ENCODE assay signal across 18 cellular contexts in genomic region chr13:50912851-50913250, GRCh38. TPM values are rescaled to one million over a fixed set of nuclear protein-coding genes. Genes with fewer than 3 reads are reported as not detected.
DNase-seq lines count a peak whose midpoint lies in the region; ATAC-seq, FAIRE-seq and TF ChIP-seq lines count a peak whose summit lies in the region.
"Had no signal": no experiment of that assay in that cellular context is flagged by ENCODE, and none has a peak within 500 bp of the region (broad histone marks: within the 10 kb centered on the region; RNA-seq: fewer than 3 reads in every experiment).

No MANE protein-coding gene starts in this region.

- H3K79me2 ChIP-seq in GM12878 (ENCODE audit: control insufficient read depth, insufficient read depth, low read length), result peaks cover 85% of the 10 kb centered on the region

- no peak for TF ChIP-seq POLR2A in GM12878 (IDR thresholded peaks at IDR 0.05; ENCODE audit: low read depth, low read length)

- POLR2A ChIA-PET in GM12878 (lab: Charles Lee), result interaction anchor here (1.0 to 5.3 kb wide), 4 partner anchors 21 to 1120 kb away, joined by 3 to 39 read pairs (median 5); partner anchors contain the start of gene KPNA3

- FAIRE-seq in GM12878 (lab: Jason Lieb, UNC), result no peak

- no peaks in the 10 kb centered on the region for H3K27me3 ChIP-seq in BLaER1 treated with 17β-estradiol and CSF1 and Interleukin-3, amounts not matched to agents 10 nM and 100 nM
- H3K27me3 ChIP-seq in GM12878 (replicated peaks in 1 of 2; ENCODE audit: control insufficient read depth in 2 of 2, insufficient read depth in 2 of 2, low read length in 1 of 2), result no peaks in the 10 kb centered on the region
- no peaks in the 10 kb centered on the region for H3K27me3 ChIP-seq in muscle layer of duodenum (ENCODE audit: low read depth, low read length)
- H3K27me3 ChIP-seq: colonic mucosa, right lobe of liver had no signal

- intact Hi-C loops in GM12878 (cut with micrococcal nuclease; ENCODE audit: unreplicated experiment), result loop anchor here (1.0 to 5.0 kb wide), 9 partner anchors 112 to 976 kb away; partner anchors contain the start of genes SPRYD7 and TRIM13

- BruUV-seq in GM12878 (replicated peaks; lab: Mats Ljungman, UMichigan), result no TSS peak

- CTCF ChIA-PET in GM12878 (lab: Yijun Ruan, JAX), result interaction anchor here (0.9 to 5.8 kb wide), 20 partner anchors 11 to 977 kb away, joined by 3 to 56 read pairs (median 7); partner anchors contain the start of genes SPRYD7 and TRIM13

- in situ Hi-C loops in GM12878 (cut with MboI), result loop anchor here (5.0 to 10.0 kb wide), 4 partner anchors 106 to 936 kb away; no protein-coding TSS in a partner anchor

- H3K4me3 ChIP-seq in BLaER1 treated with 17β-estradiol and CSF1 and Interleukin-3, amounts not matched to agents 10 nM and 100 nM, result peak overlapping the region in 6 of 10 experiments; percentile 21 to 88 (median 82); a peak in 10 of 20 replicates
- H3K4me3 ChIP-seq in Jurkat, Clone E6-1 (ENCODE audit: low read length), result peak overlapping the region; percentile 48
- H3K4me3 ChIP-seq in GM12878, result peak overlapping the region; percentile 45
- peak overlapping the region in 1 of 2 donors; percentile 1 for H3K4me3 ChIP-seq in muscle layer of duodenum (ENCODE audit: low read depth in 1 of 2, low read length in 2 of 2)
- H3K4me3 ChIP-seq: colonic mucosa, HAP-1, right lobe of liver had no signal

- RAD21 ChIA-PET in GM12878 (lab: Charles Lee; ENCODE audit: unreplicated experiment), result interaction anchor here (1.5 to 5.7 kb wide), 8 partner anchors 15 to 1244 kb away, joined by 3 to 118 read pairs (median 45); partner anchors contain the start of gene TRIM13

- H3K4me2 ChIP-seq in BLaER1 treated with 17β-estradiol and CSF1 and Interleukin-3, amounts not matched to agents 10 nM and 100 nM, result peak overlapping the region; percentile 86 to 97 (median 92)
- H3K4me2 ChIP-seq in GM12878 (ENCODE audit: control insufficient read depth, insufficient read depth), result peak overlapping the region; percentile 98

- SMC1A ChIA-PET in GM12878 (lab: Charles Lee; ENCODE audit: uncharacterized antibody, unreplicated experiment), result interaction anchor here (1.1 to 7.8 kb wide), 19 partner anchors 10 to 935 kb away, joined by 3 to 141 read pairs (median 9); partner anchors contain the start of gene TRIM13

- peaks cover 0 to 6% (median 4%) of the 10 kb centered on the region in 11 experiments; a peak in 8 of 22 replicates for H3K36me3 ChIP-seq in BLaER1 treated with 17β-estradiol and CSF1 and Interleukin-3, amounts not matched to agents 10 nM and 100 nM
- H3K36me3 ChIP-seq in GM12878 (ENCODE audit: control insufficient read depth in 2 of 2, insufficient read depth in 2 of 2, low read length in 1 of 2) (no peaks in the 10 kb centered on the region), muscle layer of duodenum (ENCODE audit: control insufficient read depth in 1 of 2, insufficient read depth in 2 of 2, low read length in 2 of 2) (no peaks in the 10 kb centered on the region)
- H3K36me3 ChIP-seq: colonic mucosa, HAP-1, right lobe of liver had no signal

- ATAC-seq in GM12878, result no peak

- H3K9ac ChIP-seq in BLaER1 treated with 17β-estradiol and CSF1 and Interleukin-3, amounts not matched to agents 10 nM and 100 nM, result peak overlapping the region in 10 of 11 experiments; percentile 25 to 99 (median 98); a peak in 18 of 22 replicates
- H3K9ac ChIP-seq in GM12878 (ENCODE audit: control insufficient read depth, insufficient read depth, low read length), result no peak overlapping the region

- peaks cover 71 to 87% (median 79%) of the 10 kb centered on the region in 10 experiments for H3K4me1 ChIP-seq in BLaER1 treated with 17β-estradiol and CSF1 and Interleukin-3, amounts not matched to agents 10 nM and 100 nM
- peaks cover 32% of the 10 kb centered on the region for H3K4me1 ChIP-seq in GM12878 (ENCODE audit: control insufficient read depth, insufficient read depth, low read length)
- H3K4me1 ChIP-seq in muscle layer of duodenum (ENCODE audit: control insufficient read depth in 1 of 2, insufficient read depth in 2 of 2, low read length in 2 of 2), result peaks cover 44 to 53% of the 10 kb centered on the region in 2 donors
- H3K4me1 ChIP-seq: colonic mucosa had no signal

- peak overlapping the region in 10 of 11 experiments; percentile 7 to 99 (median 82); a peak in 17 of 22 replicates for H3K27ac ChIP-seq in BLaER1 treated with 17β-estradiol and CSF1 and Interleukin-3, amounts not matched to agents 10 nM and 100 nM
- H3K27ac ChIP-seq in GM12878 (ENCODE audit: control insufficient read depth, insufficient read depth), result 0 out of 2 replicates have a peak overlapping the region, but pooled peaks have one; percentile 33
- peak overlapping the region; percentile 92 for H3K27ac ChIP-seq in muscle layer of duodenum (ENCODE audit: low read length)
- H3K27ac ChIP-seq: right lobe of liver had no signal

- H2AFZ ChIP-seq in GM12878 (ENCODE audit: control insufficient read depth, low read depth, low read length), result no peak overlapping the region

- H3K9me3 ChIP-seq in BLaER1 treated with 17β-estradiol and CSF1 and Interleukin-3, amounts not matched to agents 10 nM and 100 nM (replicated peaks in 1 of 11), result peaks cover 0 to 4% (median 0%) of the 10 kb centered on the region in 11 experiments; a peak in 4 of 22 replicates
- H3K9me3 ChIP-seq in GM12878 (replicated peaks; ENCODE audit: control insufficient read depth, insufficient read depth, low read length), result no peaks in the 10 kb centered on the region
- H3K9me3 ChIP-seq in muscle layer of duodenum (ENCODE audit: control insufficient read depth in 1 of 2, low read length in 2 of 2), result no peaks in the 10 kb centered on the region
- H3K9me3 ChIP-seq: colonic mucosa, HAP-1, right lobe of liver had no signal

- TF ChIP-seq RAD21 in GM12878 (IDR thresholded peaks at IDR 0.05; ENCODE audit: insufficient read depth, low read depth, low read length), result no peak

- TF ChIP-seq EP300 in GM12878 (IDR thresholded peaks at IDR 0.05; ENCODE audit: borderline replicate concordance in 1 of 2, control insufficient read depth in 1 of 2, low read depth in 2 of 2, low read length in 2 of 2), result no peak

- H4K20me1 ChIP-seq in BLaER1 treated with 17β-estradiol and CSF1 and Interleukin-3, amounts not matched to agents 10 nM and 100 nM, result peaks cover 0 to 6% (median 0%) of the 10 kb centered on the region in 11 experiments; a peak in 2 of 22 replicates
- no peaks in the 10 kb centered on the region for H4K20me1 ChIP-seq in GM12878 (ENCODE audit: control insufficient read depth, insufficient read depth)

- TF ChIP-seq CTCF in GM12878 (IDR thresholded peaks at IDR 0.05 in 2 of 3, conservative IDR thresholded peaks at IDR 0.05 in 1 of 3; ENCODE audit: control insufficient read depth in 2 of 3, extremely low read depth in 1 of 3, insufficient read depth in 1 of 3, low read depth in 3 of 3, low read length in 3 of 3), result no peak

- WGBS in GM12878 (ENCODE audit: insufficient coverage, insufficient replicate concordance, low lambda C conversion rate, missing lambda C conversion rate), result 5% methylated on average over 2 of the region's 2 CpGs

- no peak for DNase-seq in Jurkat, Clone E6-1 (ENCODE audit: low read depth, low spot score)
- DNase-seq in GM12878 (ENCODE audit: low read depth, low spot score), result no peak
- DNase-seq in stimulated activated CD4-positive, alpha-beta T cell treated with anti-CD3 and anti-CD28 coated beads, Interleukin-1b, Interleukin-23, amount 100 ng/mL, for 48 hours, result no peak
- DNase-seq in MV-4-11 (lab: John Stamatoyannopoulos, UW), result no peak
- DNase-seq in GM19238 (ENCODE audit: insufficient read length, low spot score), result no peak
- DNase-seq: activated B cell treated with CpG ODN at 0.5 μM for 24 hours; activated CD4-positive, alpha-beta memory T cell treated with anti-CD3 and anti-CD28 coated beads, Interleukin-2, amount 10 ng/mL, durations not matched to agents 7 days and 5 days; activated gamma-delta T cell treated with Interleukin-2 at 50 U/mL for 16 hours; CD4-positive, alpha-beta memory T cell; colonic mucosa; GDM1; head of caudate nucleus; midbrain; NCI-H1417; right lobe of liver had no signal

TF ChIP-seq in GM12878, 131 proteins besides CTCF, POLR2A, EP300 and RAD21 (continues in another document):
- TF ChIP-seq HDAC2 (IDR thresholded peaks at IDR 0.05) (no peak), SREBF2 (IDR thresholded peaks at IDR 0.05; ENCODE audit: low read length) (no peak), TARDBP (IDR thresholded peaks at IDR 0.05; ENCODE audit: borderline replicate concordance) (no peak)

RNA-seq across cellular contexts. Expression of gene RNASEH2B, which starts 3.3 kb away (rescaled TPM):
- 439 TPM for polyA plus RNA-seq in Jurkat, Clone E6-1 (2012; ENCODE audit: insufficient read depth, insufficient read length)
- total RNA-seq in GM12878 (2013; cell fraction: nucleolus; rRNA removed), result 180 and 186 TPM in 2 replicates
- total RNA-seq in GM12878 (2014; rRNA removed), result 89.0 and 109 TPM in 2 replicates
- total RNA-seq in GM12878 (2014; rRNA removed; fragmentation: Illumina TruSeq; extraction: Trizol), result 126 and 129 TPM in 2 replicates
- 70.1 and 71.8 TPM in 2 replicates for total RNA-seq in GM12878 (2021)
- polyA plus RNA-seq in GM12878 (2011; ENCODE audit: low read depth), result 40.5 TPM
- polyA plus RNA-seq in GM12878 (2011; rRNA removed), result 106 and 158 TPM in 2 replicates
- polyA plus RNA-seq in GM12878 (2011; cell fraction: cytosol; rRNA removed), result 29.8 and 36.2 TPM in 2 replicates
- 56.4 and 58.2 TPM in 2 replicates for polyA plus RNA-seq in GM12878 (2011; cell fraction: nucleus; rRNA removed)
- polyA plus RNA-seq in GM12878 (2012), result 64.6 and 76.0 TPM in 2 replicates
- polyA plus RNA-seq in GM12878 (2014; fragmentation: Illumina TruSeq; extraction: Trizol), result 148 and 164 TPM in 2 replicates
- 10 to 100 TPM; 64.9 to 73.5 TPM for polyA plus RNA-seq in GM12878 (2014; fragmentation: Nextera tagmentation; extraction: Ambion mirVana)
- polyA plus RNA-seq in GM12878 (2014; rRNA removed), result 61.6 and 78.7 TPM in 2 replicates
- 100 to 1,000 TPM; 115 to 140 TPM for polyA plus RNA-seq in GM12878 (2016; fragmentation: Nextera tagmentation; extraction: Ambion mirVana)
- 50.7 and 57.1 TPM in 2 replicates for polyA minus RNA-seq in GM12878 (2011; rRNA and poly(A)+ RNA removed)
- polyA minus RNA-seq in GM12878 (2011; cell fraction: cytosol; rRNA and poly(A)+ RNA removed), result 11.8 and 15.8 TPM in 2 replicates
- 103 and 164 TPM in 2 replicates for polyA minus RNA-seq in GM12878 (2011; cell fraction: nucleus; rRNA and poly(A)+ RNA removed)

Comparison
In these comparisons a context has a peak if more than half of its experiments do, and no peak if none do; other contexts are left out.
1. H3K27ac ChIP-seq: peak in every context shown above with its lines; median percentile 92 in muscle layer of duodenum; 82 in BLaER1 treated with 17β-estradiol and CSF1 and Interleukin-3, amounts not matched to agents 10 nM and 100 nM; 33 in GM12878.